In genomic region chr7:151615058-151615457, GRCh38 we compare ENCODE assay signal across 10 cellular contexts.
"Had no signal": no experiment of that assay in that cellular context is flagged by ENCODE, and none has a peak within 500 bp of the region (broad histone marks: within the 10 kb centered on the region; RNA-seq: fewer than 3 reads in every experiment).

No MANE protein-coding gene starts in this region.

- H3K27me3 Mint-ChIP-seq: IgD-negative memory B cell had no signal

- H3K27ac ChIP-seq: HL-60 had no signal

- H3K9me3 Mint-ChIP-seq: GM23338, H9, HFFc6, IgD-negative memory B cell had no signal

- H3K27ac Mint-ChIP-seq: GM23338, HFFc6 had no signal

- H3K4me1 Mint-ChIP-seq: GM23338, H9 had no signal

- DNase-seq: H9, HCEC 1CT, HFFc6, KBM-7 had no signal

- ATAC-seq: GM23338, HepG2 had no signal

- H3K4me3 ChIP-seq: GM23338 had no signal

- H3K4me3 Mint-ChIP-seq: GM23338, H9, HFFc6, IgD-negative memory B cell had no signal

- FAIRE-seq: H1, H54, HepG2 had no signal
